8 cellular contexts compared by ENCODE assay signal in the genomic region with DNA sequence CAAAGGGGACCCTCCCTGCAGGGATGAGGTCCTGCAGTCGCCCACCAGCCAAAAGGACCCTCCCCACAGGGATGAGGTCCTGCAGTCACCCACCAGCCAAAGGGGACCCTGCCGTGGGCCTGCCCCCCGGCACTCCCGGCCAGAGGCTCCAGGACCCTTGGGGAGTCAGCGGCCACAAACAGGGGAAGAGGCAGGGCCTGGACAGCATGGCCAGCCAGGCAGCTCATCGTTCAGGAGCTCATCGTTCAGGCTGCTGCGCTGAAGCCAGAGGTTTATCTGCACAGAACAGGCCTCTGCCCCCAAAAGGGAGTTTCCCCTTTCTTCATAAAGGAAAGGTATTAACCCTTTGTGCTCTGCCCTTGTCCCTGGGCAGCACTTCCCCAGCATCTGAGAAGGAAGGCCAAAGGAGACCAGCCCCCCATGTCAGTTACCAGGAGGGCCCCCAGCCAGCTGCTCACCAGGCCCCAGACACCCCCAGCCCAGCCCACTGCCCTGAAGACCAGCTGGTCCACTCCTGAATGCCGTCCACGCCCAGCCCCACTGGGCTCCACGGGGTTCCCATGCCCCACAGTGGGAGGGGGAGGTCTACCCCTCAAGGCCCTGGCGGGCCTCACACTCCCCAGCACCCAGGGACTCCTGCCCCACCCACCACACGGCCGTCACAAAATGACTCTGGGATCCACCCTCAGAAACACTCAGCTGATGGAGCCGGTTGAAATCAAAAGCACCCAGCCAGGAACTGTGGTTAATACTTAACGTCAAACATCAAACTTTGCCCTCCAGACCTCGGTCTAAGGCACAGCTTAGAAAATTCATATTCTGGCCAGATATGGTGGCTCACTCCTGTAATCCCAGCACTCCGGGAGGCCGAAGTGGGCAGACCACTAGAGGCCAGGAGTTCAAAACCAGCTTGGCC. TPM values are rescaled to one million over a fixed set of nuclear protein-coding genes. Genes with fewer than 3 reads are reported as not detected.
A peak's percentile ranks its signal among the peaks of the same experiment; 100 is the strongest.
DNase-seq lines count a peak whose midpoint lies in the region; ATAC-seq and TF ChIP-seq lines count a peak whose summit lies in the region.

No MANE protein-coding gene starts in this region.

- no peaks in the 10 kb centered on the region for H3K9me3 ChIP-seq in CD4-positive, alpha-beta memory T cell (ENCODE audit: control insufficient read depth in 1 of 2, low read length in 2 of 2)
- H3K9me3 ChIP-seq in PC-9 (ENCODE audit: insufficient read depth, low read depth) = no peaks in the 10 kb centered on the region

- peaks cover 0 to 2% of the 10 kb centered on the region in 2 donors for H3K36me3 Mint-ChIP-seq in CD4-positive, alpha-beta memory T cell
- H3K36me3 Mint-ChIP-seq in WTC11 = no peaks in the 10 kb centered on the region
- no peaks in the 10 kb centered on the region for H3K36me3 Mint-ChIP-seq in stimulated activated naive CD8-positive, alpha-beta T cell treated with anti-CD3 and anti-CD28 coated beads, Interleukin-15, Interleukin-2, amounts not matched to agents 100 ng/mL and 50 ng/mL, for 24 hours (ENCODE audit: low read depth)

- POLR2A ChIA-PET in CD4-positive, alpha-beta memory T cell (lab: Charles Lee; ENCODE audit: partially characterized antibody) = interaction anchor here (0.9 to 1.5 kb wide), 4 partner anchors 8 to 281 kb away, joined by 3 to 4 read pairs (median 4); no protein-coding TSS in a partner anchor
- POLR2A ChIA-PET in WTC11 (lab: Charles Lee) (interaction anchor here (0.7 to 1.0 kb wide), 2 partner anchors 14 to 571 kb away, joined by 3 to 6 read pairs; no protein-coding TSS in a partner anchor), PC-9 (lab: Charles Lee; ENCODE audit: unreplicated experiment) (no interaction called here)

- H4K20me1 ChIP-seq in PC-9 (ENCODE audit: insufficient read depth) = peaks cover 88% of the 10 kb centered on the region

- peak overlapping the region; percentile 55 to 61 for H3K4me3 ChIP-seq in CD4-positive, alpha-beta memory T cell (ENCODE audit: low read length in 2 of 2)
- no peak overlapping the region for H3K4me3 ChIP-seq in PC-9

- peaks cover 92% of the 10 kb centered on the region for H3K4me1 ChIP-seq in CD4-positive, alpha-beta memory T cell (ENCODE audit: insufficient read depth, low read length)
- H3K4me1 ChIP-seq in PC-9 (replicated peaks; ENCODE audit: insufficient read depth) = peaks cover 6% of the 10 kb centered on the region

- peak overlapping the region; percentile 79 to 92 (median 86) for H3K4me3 Mint-ChIP-seq in CD4-positive, alpha-beta memory T cell
- H3K4me3 Mint-ChIP-seq in WTC11 = no peak overlapping the region
- H3K4me3 Mint-ChIP-seq in stimulated activated naive CD8-positive, alpha-beta T cell treated with anti-CD3 and anti-CD28 coated beads, Interleukin-15, Interleukin-2, amounts not matched to agents 100 ng/mL and 50 ng/mL, for 24 hours = peak overlapping the region; percentile 35

- TF ChIP-seq POLR2A in erythroblast (IDR thresholded peaks at IDR 0.05; ENCODE audit: low read length) = peak; percentile 28

- H3K36me3 ChIP-seq in CD4-positive, alpha-beta memory T cell (ENCODE audit: insufficient read depth, low read length) = no peaks in the 10 kb centered on the region
- no peaks in the 10 kb centered on the region for H3K36me3 ChIP-seq in PC-9 (ENCODE audit: low read depth)

- H3K9me3 Mint-ChIP-seq in CD4-positive, alpha-beta memory T cell = no peaks in the 10 kb centered on the region
- no peaks in the 10 kb centered on the region for H3K9me3 Mint-ChIP-seq in WTC11
- no peaks in the 10 kb centered on the region for H3K9me3 Mint-ChIP-seq in stimulated activated naive CD8-positive, alpha-beta T cell treated with anti-CD3 and anti-CD28 coated beads, Interleukin-15, Interleukin-2, amounts not matched to agents 100 ng/mL and 50 ng/mL, for 24 hours

- H3K4me1 Mint-ChIP-seq in CD4-positive, alpha-beta memory T cell = peaks cover 43 to 70% (median 49%) of the 10 kb centered on the region in 4 donors
- H3K4me1 Mint-ChIP-seq in WTC11 = peaks cover 59% of the 10 kb centered on the region
- H3K4me1 Mint-ChIP-seq in stimulated activated naive CD8-positive, alpha-beta T cell treated with anti-CD3 and anti-CD28 coated beads, Interleukin-15, Interleukin-2, amounts not matched to agents 100 ng/mL and 50 ng/mL, for 24 hours (ENCODE audit: low read depth) = peaks cover 61% of the 10 kb centered on the region

- H3K4me2 ChIP-seq in PC-9 = no peak overlapping the region

- peak overlapping the region; percentile 86 for H3K27ac ChIP-seq in CD4-positive, alpha-beta memory T cell (ENCODE audit: low read depth, low read length)
- H3K27ac ChIP-seq in PC-9 = no peak overlapping the region

- TF ChIP-seq CTCF in WTC11 (IDR thresholded peaks at IDR 0.05) (no peak), PC-9 (conservative IDR thresholded peaks at IDR 0.05) (no peak)

- CTCF ChIA-PET in CD4-positive, alpha-beta memory T cell (lab: Charles Lee; ENCODE audit: partially characterized antibody) = interaction anchor here (0.8 to 2.2 kb wide), 4 partner anchors 12 to 183 kb away, joined by 3 to 7 read pairs (median 6); no protein-coding TSS in a partner anchor
- CTCF ChIA-PET in WTC11 (lab: Charles Lee) = interaction anchor here (0.7 to 1.1 kb wide), 3 partner anchors 34 to 275 kb away, joined by 3 read pairs; no protein-coding TSS in a partner anchor
- CTCF ChIA-PET in PC-9 (lab: Charles Lee) = no interaction called here

- intact Hi-C loops in CD4-positive, alpha-beta memory T cell (cut with micrococcal nuclease) = no loop called here
- intact Hi-C loops in PC-9 (cut with micrococcal nuclease; ENCODE audit: unreplicated experiment) = loop anchor here (5.0 kb wide), 1 partner anchor 37 kb away; no protein-coding TSS in a partner anchor

- H3F3A ChIP-seq in PC-9 (ENCODE audit: insufficient read depth, low read depth) = peaks cover 8% of the 10 kb centered on the region

- peak; percentile 77 to 88 (median 79) for DNase-seq in CD4-positive, alpha-beta memory T cell
- DNase-seq in WTC11 (ENCODE audit: low spot score) (no peak), erythroblast (lab: John Stamatoyannopoulos, UW) (peak; percentile 90), PC-9 (no peak), ureter (ENCODE audit: low spot score) (no peak), retina (no peak)

- BruUV-seq in PC-9 (replicated peaks; lab: Mats Ljungman, UMichigan) = no TSS peak

- no peaks in the 10 kb centered on the region for H3K9me2 ChIP-seq in PC-9 (ENCODE audit: insufficient read depth)

- H3K27me3 ChIP-seq in CD4-positive, alpha-beta memory T cell (ENCODE audit: insufficient read depth, low read length) = no peaks in the 10 kb centered on the region
- no peaks in the 10 kb centered on the region for H3K27me3 ChIP-seq in PC-9 (ENCODE audit: insufficient read depth, low read depth)

- peaks cover 42% of the 10 kb centered on the region for H3K79me2 ChIP-seq in PC-9 (ENCODE audit: low read depth)

- no peak overlapping the region for H2AFZ ChIP-seq in PC-9

- H3K27me3 Mint-ChIP-seq in CD4-positive, alpha-beta memory T cell = no peaks in the 10 kb centered on the region
- no peaks in the 10 kb centered on the region for H3K27me3 Mint-ChIP-seq in WTC11 (ENCODE audit: low read depth)
- H3K27me3 Mint-ChIP-seq in stimulated activated naive CD8-positive, alpha-beta T cell treated with anti-CD3 and anti-CD28 coated beads, Interleukin-15, Interleukin-2, amounts not matched to agents 100 ng/mL and 50 ng/mL, for 24 hours = no peaks in the 10 kb centered on the region

- H3K27ac Mint-ChIP-seq in CD4-positive, alpha-beta memory T cell = peak overlapping the region; percentile 92 to 100 (median 96)
- peak overlapping the region; percentile 60; the same call in 1 of the 2 replicates for H3K27ac Mint-ChIP-seq in WTC11
- H3K27ac Mint-ChIP-seq in stimulated activated naive CD8-positive, alpha-beta T cell treated with anti-CD3 and anti-CD28 coated beads, Interleukin-15, Interleukin-2, amounts not matched to agents 100 ng/mL and 50 ng/mL, for 24 hours = peak overlapping the region; percentile 58

- ATAC-seq in HG02759 (IDR thresholded peaks at IDR 0.05; ENCODE audit: unreplicated experiment) (peak; percentile 70), WTC11 (no peak)

TF ChIP-seq in WTC11, 78 proteins besides CTCF, POLR2A, EP300 and RAD21 (continues in another document):
- TF ChIP-seq NFATC4 (CRISPR knock-in tag; IDR thresholded peaks at IDR 0.05) (no peak), FOXJ3 (CRISPR knock-in tag; IDR thresholded peaks at IDR 0.05; ENCODE audit: borderline replicate concordance) (no peak), GABPB1 (CRISPR knock-in tag; IDR thresholded peaks at IDR 0.05) (no peak; the same call in 1 of the 2 replicates), FOXP1 (CRISPR knock-in tag; IDR thresholded peaks at IDR 0.05; ENCODE audit: borderline replicate concordance) (no peak), ELF4 (CRISPR knock-in tag; IDR thresholded peaks at IDR 0.05; ENCODE audit: low read depth) (no peak)
- TF ChIP-seq, protein P1, sequence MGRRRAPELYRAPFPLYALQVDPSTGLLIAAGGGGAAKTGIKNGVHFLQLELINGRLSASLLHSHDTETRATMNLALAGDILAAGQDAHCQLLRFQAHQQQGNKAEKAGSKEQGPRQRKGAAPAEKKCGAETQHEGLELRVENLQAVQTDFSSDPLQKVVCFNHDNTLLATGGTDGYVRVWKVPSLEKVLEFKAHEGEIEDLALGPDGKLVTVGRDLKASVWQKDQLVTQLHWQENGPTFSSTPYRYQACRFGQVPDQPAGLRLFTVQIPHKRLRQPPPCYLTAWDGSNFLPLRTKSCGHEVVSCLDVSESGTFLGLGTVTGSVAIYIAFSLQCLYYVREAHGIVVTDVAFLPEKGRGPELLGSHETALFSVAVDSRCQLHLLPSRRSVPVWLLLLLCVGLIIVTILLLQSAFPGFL (CRISPR knock-in tag; IDR thresholded peaks at IDR 0.05; ENCODE audit: borderline replicate concordance) = no peak

RNA-seq across cellular contexts. Expression of gene SLC12A7, which starts 6.3 kb away (rescaled TPM):
- total RNA-seq in CD4-positive, alpha-beta memory T cell = 10 to 100 TPM; 30.6 to 32.9 TPM
- polyA plus RNA-seq in CD4-positive, alpha-beta memory T cell = 10 to 100 TPM; 11.7 to 22.3 TPM
- total RNA-seq in WTC11 (2021) (28.1 to 29.9 TPM (median 29.9 TPM) in 3 replicates), PC-9 (2021) (174 and 207 TPM in 2 replicates), ureter (77.0 TPM)

Comparison
In these comparisons a context has a peak if more than half of its experiments do, and no peak if none do; other contexts are left out.
1. DNase-seq: peak in CD4-positive, alpha-beta memory T cell (5 of 5) and erythroblast (2 of 2); none in WTC11 (single experiment), PC-9 (0 of 2), ureter (single experiment) and retina (single experiment).
2. Peak in every context shown above with its lines, with median percentiles within 50 percentile points of each other: H3K27ac Mint-ChIP-seq.